ENCODE assay signal across 1 cellular context in the genomic region with DNA sequence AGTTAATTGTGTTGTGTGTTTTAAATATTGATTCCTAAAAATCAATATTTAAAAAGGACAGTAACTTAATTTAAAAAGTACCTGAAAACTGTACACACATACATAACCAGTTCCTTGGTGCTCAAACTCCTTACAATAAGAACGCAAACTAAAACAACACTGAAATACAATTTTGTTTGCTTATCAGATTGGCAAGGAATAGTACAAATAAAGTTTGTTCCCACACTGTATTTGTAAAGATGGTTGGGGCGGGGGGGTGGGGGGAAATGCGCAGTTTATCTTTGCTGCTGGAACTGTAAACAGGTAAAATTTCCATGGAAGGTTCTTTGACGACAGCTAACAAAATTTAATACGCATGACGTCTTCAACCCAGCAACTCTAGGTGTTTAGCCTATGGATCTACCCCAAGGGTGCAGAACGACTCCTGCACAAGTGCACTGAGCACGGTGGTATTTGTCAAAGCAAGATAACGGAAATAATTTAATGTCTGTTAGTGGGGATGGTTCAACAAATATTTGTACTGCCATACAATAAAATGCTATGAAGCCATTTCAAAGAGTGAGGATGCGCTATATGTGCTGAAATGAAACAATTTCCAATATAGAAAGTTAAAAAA.
TF ChIP-seq lines count a peak whose summit lies in the region.

No MANE protein-coding gene starts in this region.

TF ChIP-seq in K562, 482 proteins besides CTCF, POLR2A, EP300 and RAD21 (continued from another document):
- TF ChIP-seq, protein P1, sequence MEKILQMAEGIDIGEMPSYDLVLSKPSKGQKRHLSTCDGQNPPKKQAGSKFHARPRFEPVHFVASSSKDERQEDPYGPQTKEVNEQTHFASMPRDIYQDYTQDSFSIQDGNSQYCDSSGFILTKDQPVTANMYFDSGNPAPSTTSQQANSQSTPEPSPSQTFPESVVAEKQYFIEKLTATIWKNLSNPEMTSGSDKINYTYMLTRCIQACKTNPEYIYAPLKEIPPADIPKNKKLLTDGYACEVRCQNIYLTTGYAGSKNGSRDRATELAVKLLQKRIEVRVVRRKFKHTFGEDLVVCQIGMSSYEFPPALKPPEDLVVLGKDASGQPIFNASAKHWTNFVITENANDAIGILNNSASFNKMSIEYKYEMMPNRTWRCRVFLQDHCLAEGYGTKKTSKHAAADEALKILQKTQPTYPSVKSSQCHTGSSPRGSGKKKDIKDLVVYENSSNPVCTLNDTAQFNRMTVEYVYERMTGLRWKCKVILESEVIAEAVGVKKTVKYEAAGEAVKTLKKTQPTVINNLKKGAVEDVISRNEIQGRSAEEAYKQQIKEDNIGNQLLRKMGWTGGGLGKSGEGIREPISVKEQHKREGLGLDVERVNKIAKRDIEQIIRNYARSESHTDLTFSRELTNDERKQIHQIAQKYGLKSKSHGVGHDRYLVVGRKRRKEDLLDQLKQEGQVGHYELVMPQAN (IDR thresholded peaks at IDR 0.05; ENCODE audit: borderline replicate concordance) = no peak
- TF ChIP-seq TAF9B (IDR thresholded peaks at IDR 0.05; ENCODE audit: partially characterized antibody) = no peak
- TF ChIP-seq, protein P2, sequence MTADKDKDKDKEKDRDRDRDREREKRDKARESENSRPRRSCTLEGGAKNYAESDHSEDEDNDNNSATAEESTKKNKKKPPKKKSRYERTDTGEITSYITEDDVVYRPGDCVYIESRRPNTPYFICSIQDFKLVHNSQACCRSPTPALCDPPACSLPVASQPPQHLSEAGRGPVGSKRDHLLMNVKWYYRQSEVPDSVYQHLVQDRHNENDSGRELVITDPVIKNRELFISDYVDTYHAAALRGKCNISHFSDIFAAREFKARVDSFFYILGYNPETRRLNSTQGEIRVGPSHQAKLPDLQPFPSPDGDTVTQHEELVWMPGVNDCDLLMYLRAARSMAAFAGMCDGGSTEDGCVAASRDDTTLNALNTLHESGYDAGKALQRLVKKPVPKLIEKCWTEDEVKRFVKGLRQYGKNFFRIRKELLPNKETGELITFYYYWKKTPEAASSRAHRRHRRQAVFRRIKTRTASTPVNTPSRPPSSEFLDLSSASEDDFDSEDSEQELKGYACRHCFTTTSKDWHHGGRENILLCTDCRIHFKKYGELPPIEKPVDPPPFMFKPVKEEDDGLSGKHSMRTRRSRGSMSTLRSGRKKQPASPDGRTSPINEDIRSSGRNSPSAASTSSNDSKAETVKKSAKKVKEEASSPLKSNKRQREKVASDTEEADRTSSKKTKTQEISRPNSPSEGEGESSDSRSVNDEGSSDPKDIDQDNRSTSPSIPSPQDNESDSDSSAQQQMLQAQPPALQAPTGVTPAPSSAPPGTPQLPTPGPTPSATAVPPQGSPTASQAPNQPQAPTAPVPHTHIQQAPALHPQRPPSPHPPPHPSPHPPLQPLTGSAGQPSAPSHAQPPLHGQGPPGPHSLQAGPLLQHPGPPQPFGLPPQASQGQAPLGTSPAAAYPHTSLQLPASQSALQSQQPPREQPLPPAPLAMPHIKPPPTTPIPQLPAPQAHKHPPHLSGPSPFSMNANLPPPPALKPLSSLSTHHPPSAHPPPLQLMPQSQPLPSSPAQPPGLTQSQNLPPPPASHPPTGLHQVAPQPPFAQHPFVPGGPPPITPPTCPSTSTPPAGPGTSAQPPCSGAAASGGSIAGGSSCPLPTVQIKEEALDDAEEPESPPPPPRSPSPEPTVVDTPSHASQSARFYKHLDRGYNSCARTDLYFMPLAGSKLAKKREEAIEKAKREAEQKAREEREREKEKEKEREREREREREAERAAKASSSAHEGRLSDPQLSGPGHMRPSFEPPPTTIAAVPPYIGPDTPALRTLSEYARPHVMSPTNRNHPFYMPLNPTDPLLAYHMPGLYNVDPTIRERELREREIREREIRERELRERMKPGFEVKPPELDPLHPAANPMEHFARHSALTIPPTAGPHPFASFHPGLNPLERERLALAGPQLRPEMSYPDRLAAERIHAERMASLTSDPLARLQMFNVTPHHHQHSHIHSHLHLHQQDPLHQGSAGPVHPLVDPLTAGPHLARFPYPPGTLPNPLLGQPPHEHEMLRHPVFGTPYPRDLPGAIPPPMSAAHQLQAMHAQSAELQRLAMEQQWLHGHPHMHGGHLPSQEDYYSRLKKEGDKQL (CRISPR knock-in tag; IDR thresholded peaks at IDR 0.05; ENCODE audit: borderline replicate concordance) = no peak
- no peak for TF ChIP-seq GATAD2B (IDR thresholded peaks at IDR 0.05; ENCODE audit: borderline replicate concordance)
- peak; percentile 87 for TF ChIP-seq CBX8 (IDR thresholded peaks at IDR 0.05; ENCODE audit: borderline replicate concordance, extremely low read depth, low read depth, low read length, poor library complexity, severe bottlenecking)
- no peak for TF ChIP-seq RBM22 (IDR thresholded peaks at IDR 0.05; ENCODE audit: low read depth, low read length, poor library complexity, severe bottlenecking)
- TF ChIP-seq NR2C1 (IDR thresholded peaks at IDR 0.05) = no peak
- TF ChIP-seq NR2C1 (tag; IDR thresholded peaks at IDR 0.05) = no peak
- no peak for TF ChIP-seq HNRNPK (IDR thresholded peaks at IDR 0.05; ENCODE audit: low read depth, low read length, poor library complexity, severe bottlenecking)
- TF ChIP-seq DACH1 (IDR thresholded peaks at IDR 0.05; ENCODE audit: partially characterized antibody) = no peak
- TF ChIP-seq ZFPM2 (CRISPR knock-in tag; IDR thresholded peaks at IDR 0.05) = no peak
- TF ChIP-seq, protein P3, sequence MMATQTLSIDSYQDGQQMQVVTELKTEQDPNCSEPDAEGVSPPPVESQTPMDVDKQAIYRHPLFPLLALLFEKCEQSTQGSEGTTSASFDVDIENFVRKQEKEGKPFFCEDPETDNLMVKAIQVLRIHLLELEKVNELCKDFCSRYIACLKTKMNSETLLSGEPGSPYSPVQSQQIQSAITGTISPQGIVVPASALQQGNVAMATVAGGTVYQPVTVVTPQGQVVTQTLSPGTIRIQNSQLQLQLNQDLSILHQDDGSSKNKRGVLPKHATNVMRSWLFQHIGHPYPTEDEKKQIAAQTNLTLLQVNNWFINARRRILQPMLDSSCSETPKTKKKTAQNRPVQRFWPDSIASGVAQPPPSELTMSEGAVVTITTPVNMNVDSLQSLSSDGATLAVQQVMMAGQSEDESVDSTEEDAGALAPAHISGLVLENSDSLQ (IDR thresholded peaks at IDR 0.05) = no peak
- peak; percentile 24 for TF ChIP-seq CBX2 (IDR thresholded peaks at IDR 0.05; ENCODE audit: insufficient read depth, low read length, poor library complexity, severe bottlenecking)
- no peak for TF ChIP-seq NCOR1 (IDR thresholded peaks at IDR 0.05)
- TF ChIP-seq, protein P4, sequence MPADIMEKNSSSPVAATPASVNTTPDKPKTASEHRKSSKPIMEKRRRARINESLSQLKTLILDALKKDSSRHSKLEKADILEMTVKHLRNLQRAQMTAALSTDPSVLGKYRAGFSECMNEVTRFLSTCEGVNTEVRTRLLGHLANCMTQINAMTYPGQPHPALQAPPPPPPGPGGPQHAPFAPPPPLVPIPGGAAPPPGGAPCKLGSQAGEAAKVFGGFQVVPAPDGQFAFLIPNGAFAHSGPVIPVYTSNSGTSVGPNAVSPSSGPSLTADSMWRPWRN (IDR thresholded peaks at IDR 0.05; ENCODE audit: low read depth) = no peak
TF ChIP-seq in K562: peak in this region for 3.
